8 cellular contexts compared by ENCODE assay signal in the genomic region with DNA sequence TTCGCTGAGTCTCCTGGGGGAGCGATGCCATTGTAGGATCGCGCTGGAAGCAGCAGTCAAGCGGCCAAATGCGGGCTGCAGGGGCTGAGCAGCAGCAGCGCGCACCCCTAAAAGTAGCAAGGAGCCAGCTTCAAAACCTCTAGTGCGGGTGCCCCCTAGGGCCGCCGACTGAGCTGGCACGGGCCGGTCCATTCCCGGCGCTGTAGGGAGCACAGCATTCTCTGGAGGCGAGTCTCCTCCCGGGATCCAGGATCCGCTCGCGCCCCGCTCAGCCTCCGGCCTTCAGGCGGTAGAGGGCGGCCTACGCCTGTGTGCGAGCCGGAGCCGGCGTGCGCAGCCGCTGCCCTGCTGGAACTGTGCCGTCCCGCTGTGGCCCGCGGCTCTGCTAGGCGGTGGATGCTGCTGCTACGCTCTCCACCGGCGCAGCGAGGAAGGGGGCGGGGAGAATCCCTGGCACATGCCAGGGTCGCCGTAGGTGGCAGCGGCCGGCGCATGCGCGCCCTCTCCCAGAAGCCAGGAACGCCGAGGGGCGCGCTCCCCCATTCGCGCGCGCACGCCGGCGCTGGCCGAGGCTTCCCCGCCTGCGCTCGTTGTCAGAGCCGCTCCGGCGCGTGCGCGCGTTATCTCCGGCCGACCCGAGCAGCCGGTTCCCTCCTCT. TPM values are rescaled to one million over a fixed set of nuclear protein-coding genes. Genes with fewer than 3 reads are reported as not detected.
DNase-seq lines count a peak whose midpoint lies in the region; ATAC-seq, FAIRE-seq and TF ChIP-seq lines count a peak whose summit lies in the region.

A gene (plus strand): TSS at position 542 of the 658 bp plus-strand sequence. CDS start 148,834 bp downstream, outside the sequence.

- H3K27me3 Mint-ChIP-seq in activated T-helper 2 cell treated with anti-CD3 and anti-CD28 coated beads, Interferon-gamma antibody, Interleukin-2, Interleukin-4, amounts not matched to agents 10 μg/mL and 5 μg/mL and 100 μg/mL, durations not matched to agents 14 hours and 24 hours and 36 hours (ENCODE audit: low read depth) = no peaks in the 10 kb centered on the region
- H3K27me3 Mint-ChIP-seq in naive thymus-derived CD8-positive, alpha-beta T cell = no peaks in the 10 kb centered on the region

- POLR2A ChIA-PET in naive thymus-derived CD8-positive, alpha-beta T cell (lab: Charles Lee) = interaction anchor here (0.6 to 7.8 kb wide), 31 partner anchors 18 to 908 kb away, joined by 3 to 145 read pairs (median 4); a partner anchor contains a TSS

- no peaks in the 10 kb centered on the region for H3K9me3 ChIP-seq in ES-I3 (ENCODE audit: control insufficient read depth, insufficient read depth, low read length)
- no peaks in the 10 kb centered on the region for H3K9me3 ChIP-seq in RWPE2 (ENCODE audit: severe bottlenecking)

- peaks cover 3% of the 10 kb centered on the region; the same call in 1 of the 2 replicates for H3K4me1 ChIP-seq in ES-I3 (ENCODE audit: insufficient read depth, low read length)
- H3K4me1 ChIP-seq in RWPE2 (ENCODE audit: insufficient read depth, poor library complexity, severe bottlenecking) = peaks cover 10% of the 10 kb centered on the region

- peak; percentile 94 for FAIRE-seq in H54 (lab: Jason Lieb, UNC)

- H3K36me3 Mint-ChIP-seq in activated T-helper 2 cell treated with anti-CD3 and anti-CD28 coated beads, Interferon-gamma antibody, Interleukin-2, Interleukin-4, amounts not matched to agents 10 μg/mL and 5 μg/mL and 100 μg/mL, durations not matched to agents 14 hours and 24 hours and 36 hours (ENCODE audit: low read depth) = peaks cover 15% of the 10 kb centered on the region
- peaks cover 0 to 3% (median 0%) of the 10 kb centered on the region in 3 donors for H3K36me3 Mint-ChIP-seq in naive thymus-derived CD8-positive, alpha-beta T cell

- H3K9ac ChIP-seq in ES-I3 (ENCODE audit: low read depth, low read length) = peak within 1 kb of the TSS; percentile 90

- peak; percentile 83 for ATAC-seq in RWPE2 (ENCODE audit: low read depth)
- peak; percentile 89 to 90 for ATAC-seq in naive thymus-derived CD8-positive, alpha-beta T cell

- peak; percentile 80 for TF ChIP-seq POLR2A in H54 (IDR thresholded peaks at IDR 0.05; ENCODE audit: low read depth, low read length)

- DNase-seq in H54 (ENCODE audit: insufficient read length, low spot score) = peak; percentile 84
- DNase-seq in LoVo (ENCODE audit: low spot score) = peak; percentile 97
- DNase-seq in RWPE2 (ENCODE audit: low spot score) = peak; percentile 98
- peak; percentile 90 for DNase-seq in activated T-helper 2 cell treated with anti-CD3 and anti-CD28 coated beads, Interferon-gamma antibody, Interleukin-2, Interleukin-4, amounts not matched to agents 10 μg/mL and 5 μg/mL and 100 μg/mL, durations not matched to agents 14 hours and 24 hours and 36 hours (ENCODE audit: low spot score)
- peak; percentile 94 for DNase-seq in fibroblast of mammary gland (ENCODE audit: low read depth)
- peak; percentile 88 to 99 (median 95) for DNase-seq in naive thymus-derived CD8-positive, alpha-beta T cell
- DNase-seq in stimulated activated naive CD4-positive, alpha-beta T cell (lab: John Stamatoyannopoulos, UW) = peak; percentile 86 to 96 (median 93)

- peak within 1 kb of the TSS; percentile 95 for H3K4me3 Mint-ChIP-seq in activated T-helper 2 cell treated with anti-CD3 and anti-CD28 coated beads, Interferon-gamma antibody, Interleukin-2, Interleukin-4, amounts not matched to agents 10 μg/mL and 5 μg/mL and 100 μg/mL, durations not matched to agents 14 hours and 24 hours and 36 hours (ENCODE audit: low read depth)
- peak within 1 kb of the TSS; percentile 90 to 100 (median 99) for H3K4me3 Mint-ChIP-seq in naive thymus-derived CD8-positive, alpha-beta T cell

- intact Hi-C loops in activated T-helper 2 cell treated with anti-CD3 and anti-CD28 coated beads, Interferon-gamma antibody, Interleukin-2, Interleukin-4, amounts not matched to agents 10 μg/mL and 5 μg/mL and 100 μg/mL, durations not matched to agents 14 hours and 24 hours and 36 hours (cut with micrococcal nuclease) = loop anchor here (1.0 to 10.0 kb wide), 16 partner anchors 40 to 658 kb away; a partner anchor contains a TSS

- TF ChIP-seq CTCF in RWPE2 (IDR thresholded peaks at IDR 0.05; ENCODE audit: poor library complexity, severe bottlenecking) (peak; percentile 84), fibroblast of mammary gland (conservative IDR thresholded peaks at IDR 0.05; ENCODE audit: control insufficient read depth, insufficient read depth, low read depth, low read length) (peak; percentile 34)

- H3K4me3 ChIP-seq in RWPE2 (ENCODE audit: severe bottlenecking) (peak within 1 kb of the TSS; percentile 69), fibroblast of mammary gland (ENCODE audit: control insufficient read depth, low read depth, low read length) (peak within 1 kb of the TSS; percentile 80)

- peaks cover 38% of the 10 kb centered on the region for H3K4me1 Mint-ChIP-seq in activated T-helper 2 cell treated with anti-CD3 and anti-CD28 coated beads, Interferon-gamma antibody, Interleukin-2, Interleukin-4, amounts not matched to agents 10 μg/mL and 5 μg/mL and 100 μg/mL, durations not matched to agents 14 hours and 24 hours and 36 hours (ENCODE audit: low read depth)
- H3K4me1 Mint-ChIP-seq in naive thymus-derived CD8-positive, alpha-beta T cell = peaks cover 16 to 43% (median 36%) of the 10 kb centered on the region in 4 donors

- peak within 1 kb of the TSS; percentile 95 for H3K27ac Mint-ChIP-seq in activated T-helper 2 cell treated with anti-CD3 and anti-CD28 coated beads, Interferon-gamma antibody, Interleukin-2, Interleukin-4, amounts not matched to agents 10 μg/mL and 5 μg/mL and 100 μg/mL, durations not matched to agents 14 hours and 24 hours and 36 hours
- H3K27ac Mint-ChIP-seq in naive thymus-derived CD8-positive, alpha-beta T cell = peak within 1 kb of the TSS; percentile 91 to 99 (median 98)

- H3K36me3 ChIP-seq in ES-I3 (ENCODE audit: insufficient read depth, low read length) = no peaks in the 10 kb centered on the region
- H3K36me3 ChIP-seq in RWPE2 (ENCODE audit: low read depth) = no peaks in the 10 kb centered on the region

- H3K27me3 ChIP-seq in RWPE2 (ENCODE audit: insufficient read depth, poor library complexity, severe bottlenecking) = no peaks in the 10 kb centered on the region

- peak within 1 kb of the TSS; percentile 76 for H3K27ac ChIP-seq in RWPE2 (ENCODE audit: poor library complexity, severe bottlenecking)

- no peaks in the 10 kb centered on the region for H3K9me3 Mint-ChIP-seq in activated T-helper 2 cell treated with anti-CD3 and anti-CD28 coated beads, Interferon-gamma antibody, Interleukin-2, Interleukin-4, amounts not matched to agents 10 μg/mL and 5 μg/mL and 100 μg/mL, durations not matched to agents 14 hours and 24 hours and 36 hours
- H3K9me3 Mint-ChIP-seq in naive thymus-derived CD8-positive, alpha-beta T cell = no peaks in the 10 kb centered on the region

RNA-seq across cellular contexts. Expression of the gene that starts here (rescaled TPM):
- total RNA-seq in activated T-helper 2 cell treated with anti-CD3 and anti-CD28 coated beads, Interferon-gamma antibody, Interleukin-2, Interleukin-4, amounts not matched to agents 10 μg/mL and 5 μg/mL and 100 μg/mL, durations not matched to agents 14 hours and 24 hours and 36 hours = 110 and 124 TPM in 2 replicates
- 10 to 100 TPM; 46.9 to 51.2 TPM for total RNA-seq in naive thymus-derived CD8-positive, alpha-beta T cell
- 10 to 100 TPM; 10.0 to 15.2 (median 10.4) TPM for polyA plus RNA-seq in naive thymus-derived CD8-positive, alpha-beta T cell

Comparison
In these comparisons a context has a peak if more than half of its experiments do, and no peak if none do; other contexts are left out.
1. Peak in every context shown above with its lines: DNase-seq, ATAC-seq, H3K4me3 ChIP-seq and H3K27ac ChIP-seq.